In genomic region chrX:45788941-45789348, GRCh38 we compare ENCODE assay signal across 11 cellular contexts.
DNase-seq lines count a peak whose midpoint lies in the region; ATAC-seq and TF ChIP-seq lines count a peak whose summit lies in the region.
"Had no signal": no experiment of that assay in that cellular context is flagged by ENCODE, and none has a peak within 500 bp of the region (broad histone marks: within the 10 kb centered on the region; RNA-seq: fewer than 3 reads in every experiment).

No MANE protein-coding gene starts in this region.

- H3K27ac Mint-ChIP-seq in endodermal cell, result peak overlapping the region; percentile 73

- H3K4me1 ChIP-seq in endodermal cell (ENCODE audit: control insufficient read depth, insufficient read depth, low read length) (no peaks in the 10 kb centered on the region), mucosa of descending colon (ENCODE audit: low read depth) (no peaks in the 10 kb centered on the region)
- H3K4me1 ChIP-seq: thyroid gland had no signal

- H3K27me3 Mint-ChIP-seq in endodermal cell (ENCODE audit: insufficient read depth), result no peaks in the 10 kb centered on the region

- H3K27ac ChIP-seq in endodermal cell (ENCODE audit: low read depth, low read length) (no peak overlapping the region), WERI-Rb-1 (no peak overlapping the region)
- H3K27ac ChIP-seq: thyroid gland had no signal

- no peaks in the 10 kb centered on the region for H3K27me3 ChIP-seq in endodermal cell (ENCODE audit: control insufficient read depth, insufficient read depth, low read length, poor library complexity, severe bottlenecking)
- H3K27me3 ChIP-seq in WERI-Rb-1 (ENCODE audit: insufficient read depth, low read depth, severe bottlenecking), result peaks cover 3% of the 10 kb centered on the region
- H3K27me3 ChIP-seq: thyroid gland had no signal

- no peak overlapping the region for H3K9ac ChIP-seq in endodermal cell (ENCODE audit: extremely low read depth, low read length, poor library complexity, severe bottlenecking)

- H3K4me3 ChIP-seq in endodermal cell (ENCODE audit: low read length) (no peak overlapping the region), WERI-Rb-1 (ENCODE audit: low read depth, low read length) (no peak overlapping the region), mucosa of descending colon (no peak overlapping the region)
- H3K4me3 ChIP-seq: SK-N-MC, thyroid gland had no signal

- H3K36me3 ChIP-seq in endodermal cell (ENCODE audit: control insufficient read depth, insufficient read depth, low read length), result peaks cover 10% of the 10 kb centered on the region
- H3K36me3 ChIP-seq in WERI-Rb-1, result no peaks in the 10 kb centered on the region
- H3K36me3 ChIP-seq in mucosa of descending colon (ENCODE audit: low read depth), result no peaks in the 10 kb centered on the region
- H3K36me3 ChIP-seq: thyroid gland had no signal

- DNase-seq in AG20443 (ENCODE audit: low spot score) (peak; percentile 23), MV-4-11 (lab: John Stamatoyannopoulos, UW) (peak; percentile 4), endodermal cell (peak; percentile 55), lung microvascular endothelial cell (ENCODE audit: low read depth in 2 of 2) (peak; percentile 90 to 96), WERI-Rb-1 (no peak), cerebellar nuclear complex (lab: John Stamatoyannopoulos, UW) (no peak), mucosa of descending colon (no peak), NCI-H345 (lab: John Stamatoyannopoulos, UW) (no peak)
- DNase-seq: NCI-H2171 treated with DMSO at 0.1 percent for 48 hours had no signal

- H3K9me3 ChIP-seq in endodermal cell (ENCODE audit: control insufficient read depth, low read length) (peaks cover 11% of the 10 kb centered on the region), WERI-Rb-1 (ENCODE audit: severe bottlenecking) (no peaks in the 10 kb centered on the region), mucosa of descending colon (no peaks in the 10 kb centered on the region)
- H3K9me3 ChIP-seq: thyroid gland had no signal

- H3K4me1 Mint-ChIP-seq in endodermal cell, result peaks cover 6% of the 10 kb centered on the region

- ATAC-seq in mucosa of descending colon, result no peak

- TF ChIP-seq CTCF in endodermal cell (conservative IDR thresholded peaks at IDR 0.05) (no peak), WERI-Rb-1 (IDR thresholded peaks at IDR 0.05; ENCODE audit: low read depth, low read length) (no peak), mucosa of descending colon (IDR thresholded peaks at IDR 0.05) (no peak)

- intact Hi-C loops in mucosa of descending colon (cut with DNase I, micrococcal nuclease), result no loop called here

- no peak overlapping the region for H3K4me3 Mint-ChIP-seq in endodermal cell

- 83% methylated on average over 8 of the region's 8 CpGs; no CpG with 5 or more reads in 1 of the 2 experiments for WGBS in endodermal cell (ENCODE audit: insufficient coverage in 1 of 2, insufficient read length in 1 of 2), 2 experiments

- peaks cover 34% of the 10 kb centered on the region for H3K36me3 Mint-ChIP-seq in endodermal cell (ENCODE audit: low read depth)

- H3K9me3 Mint-ChIP-seq in endodermal cell, result peaks cover 69% of the 10 kb centered on the region

Comparison
In these comparisons a context has a peak if more than half of its experiments do, and no peak if none do; other contexts are left out.
1. DNase-seq: peak in AG20443 (single experiment), MV-4-11 (single experiment), endodermal cell (single experiment) and lung microvascular endothelial cell (2 of 2); none in WERI-Rb-1 (single experiment), cerebellar nuclear complex (0 of 2), mucosa of descending colon (0 of 3) and NCI-H345 (single experiment).